In the genomic region with DNA sequence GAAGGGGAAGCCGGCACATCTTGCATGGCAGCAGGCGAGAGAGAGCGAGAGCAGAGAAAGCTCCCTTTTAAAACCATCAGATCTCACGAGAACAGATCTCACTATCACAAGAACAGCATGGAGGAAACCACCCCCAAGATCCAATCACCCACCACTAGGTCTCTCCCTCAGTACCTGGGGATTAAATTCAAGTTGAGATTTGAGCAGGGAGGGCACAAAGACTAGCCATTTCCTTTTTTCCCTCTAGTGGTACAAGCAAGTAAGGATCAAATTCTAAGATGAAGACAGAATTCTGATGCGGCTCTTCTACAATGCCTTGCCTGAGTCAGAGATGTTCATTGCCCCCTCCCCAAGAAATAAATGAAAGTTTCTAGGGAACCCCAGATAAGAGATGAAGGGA, we compare ENCODE assay signal across 9 cellular contexts. TPM values are rescaled to one million over a fixed set of nuclear protein-coding genes. Genes with fewer than 3 reads are reported as not detected.
DNase-seq lines count a peak whose midpoint lies in the region; ATAC-seq and TF ChIP-seq lines count a peak whose summit lies in the region.
"Had no signal": no experiment of that assay in that cellular context is flagged by ENCODE, and none has a peak within 500 bp of the region (broad histone marks: within the 10 kb centered on the region; RNA-seq: fewer than 3 reads in every experiment).

No MANE protein-coding gene starts in this region.

- H4K20me1 ChIP-seq in mammary epithelial cell (ENCODE audit: insufficient read depth, low read length), result no peaks in the 10 kb centered on the region

- in situ Hi-C loops in T47D (cut with HindIII; ENCODE audit: low pct_unique_long_range_greater_than_20kb, low sequenced_read_pairs) (no loop called here), mammary epithelial cell (cut with MboI; ENCODE audit: low sequenced_read_pairs in 2 of 2) (no loop called here)

- peaks cover 13% of the 10 kb centered on the region for H3K4me1 Mint-ChIP-seq in stimulated activated memory B cell treated with anti-CD40 and anti-IgM and Interleukin-4, amounts not matched to agents 10 μg/mL and 1 μg/mL and 100 μg/mL, for 72 hours

- no peaks in the 10 kb centered on the region for H3K36me3 Mint-ChIP-seq in stimulated activated memory B cell treated with anti-CD40 and anti-IgM and Interleukin-4, amounts not matched to agents 10 μg/mL and 1 μg/mL and 100 μg/mL, for 72 hours

- H3K4me1 ChIP-seq in mammary epithelial cell (ENCODE audit: insufficient read depth, low read length), result no peaks in the 10 kb centered on the region

- H3K27ac ChIP-seq in mammary epithelial cell (ENCODE audit: insufficient read depth, low read depth, low read length), result no peak overlapping the region

- H3K27me3 ChIP-seq in mammary epithelial cell (ENCODE audit: insufficient read depth, low read length), result no peaks in the 10 kb centered on the region

- 89% methylated on average over 5 of the region's 5 CpGs for WGBS in mammary epithelial cell (ENCODE audit: low coverage, missing lambda C conversion rate)

- dilution Hi-C loops in mammary epithelial cell (cut with HindIII; ENCODE audit: low sequenced_read_pairs), result no loop called here

- peak in 1 of 2 donors; percentile 35 for TF ChIP-seq CTCF in mammary epithelial cell (conservative IDR thresholded peaks at IDR 0.05 in 1 of 2, IDR thresholded peaks at IDR 0.05 in 1 of 2; ENCODE audit: extremely low read depth in 1 of 2, insufficient read depth in 1 of 2, low read depth in 1 of 2, low read length in 2 of 2)

- peak overlapping the region; percentile 3 for H3K4me3 Mint-ChIP-seq in stimulated activated memory B cell treated with anti-CD40 and anti-IgM and Interleukin-4, amounts not matched to agents 10 μg/mL and 1 μg/mL and 100 μg/mL, for 72 hours

- DNase-seq in T47D (ENCODE audit: low read depth in 1 of 2, low spot score in 1 of 2) (peak; percentile 12 to 19), mammary epithelial cell (no peak), NCI-H69 (lab: John Stamatoyannopoulos, UW) (peak; percentile 17), dermis blood vessel endothelial cell (peak; percentile 18), UCSD-AML1 (lab: John Stamatoyannopoulos, UW; ENCODE audit: unreplicated experiment) (no peak)
- no peak for DNase-seq in stimulated activated naive CD4-positive, alpha-beta T cell treated with Interleukin-2 at 50 U/mL for 16 hours (lab: John Stamatoyannopoulos, UW)
- DNase-seq: NCI-H510A had no signal

- CTCF ChIA-PET in mammary epithelial cell (lab: Charles Lee; ENCODE audit: low non-redundant PET), result no interaction called here

- BruUV-seq in mammary epithelial cell (replicated peaks; lab: Mats Ljungman, UMichigan), result no TSS peak

- no peak overlapping the region for H3K4me3 ChIP-seq in mammary epithelial cell (replicated peaks in 1 of 3; ENCODE audit: insufficient read depth in 1 of 3, low read depth in 2 of 3, low read length in 3 of 3)

- H3K27ac Mint-ChIP-seq in stimulated activated memory B cell treated with anti-CD40 and anti-IgM and Interleukin-4, amounts not matched to agents 10 μg/mL and 1 μg/mL and 100 μg/mL, for 72 hours, result peak overlapping the region; percentile 47

- no peak for ATAC-seq in stimulated activated memory B cell treated with anti-CD40 and anti-IgM and Interleukin-4, amounts not matched to agents 10 μg/mL and 1 μg/mL and 100 μg/mL, for 72 hours
- no peak for ATAC-seq in GM21737 (IDR thresholded peaks at IDR 0.05; ENCODE audit: unreplicated experiment)

- H3K9me3 Mint-ChIP-seq in stimulated activated memory B cell treated with anti-CD40 and anti-IgM and Interleukin-4, amounts not matched to agents 10 μg/mL and 1 μg/mL and 100 μg/mL, for 72 hours, result no peaks in the 10 kb centered on the region

- H3K4me2 ChIP-seq in mammary epithelial cell (ENCODE audit: insufficient read depth, low read depth, low read length), result no peak overlapping the region

- no peak overlapping the region for H2AFZ ChIP-seq in mammary epithelial cell (ENCODE audit: low read depth, low read length)

- H3K27me3 Mint-ChIP-seq in stimulated activated memory B cell treated with anti-CD40 and anti-IgM and Interleukin-4, amounts not matched to agents 10 μg/mL and 1 μg/mL and 100 μg/mL, for 72 hours, result no peaks in the 10 kb centered on the region

- no peaks in the 10 kb centered on the region for H3K9me3 ChIP-seq in mammary epithelial cell (replicated peaks; ENCODE audit: insufficient read depth, low read length)

- no peak overlapping the region for H3K9ac ChIP-seq in mammary epithelial cell (ENCODE audit: insufficient read depth, low read length)

- H3K79me2 ChIP-seq in mammary epithelial cell (ENCODE audit: insufficient read depth, low read length), result no peaks in the 10 kb centered on the region

- H3K36me3 ChIP-seq in mammary epithelial cell (ENCODE audit: insufficient read depth, low read length), result no peaks in the 10 kb centered on the region

- intact Hi-C loops in mammary epithelial cell (cut with micrococcal nuclease), result loop anchor here (5.0 kb wide), 1 partner anchor 1224 kb away; no protein-coding TSS in a partner anchor

RNA-seq across cellular contexts. Expression of a gene that starts 45.6 kb away (rescaled TPM):
- total RNA-seq in mammary epithelial cell, result 10 to 100 TPM in 1 of 2 donors, 1 to 10 TPM in 1; 4.0 to 10.2 TPM
- polyA plus RNA-seq in mammary epithelial cell, result 2.5 TPM
- 0.88 TPM for polyA minus RNA-seq in mammary epithelial cell
- total RNA-seq in dermis blood vessel endothelial cell, result 5.6 and 7.6 TPM in 2 replicates

Comparison
In these comparisons a context has a peak if more than half of its experiments do, and no peak if none do; other contexts are left out.
1. DNase-seq: peak in T47D (2 of 2), NCI-H69 (single experiment) and dermis blood vessel endothelial cell (single experiment); none in mammary epithelial cell (single experiment), stimulated activated naive CD4-positive, alpha-beta T cell treated with Interleukin-2 at 50 U/mL for 16 hours (single experiment) and UCSD-AML1 (single experiment).